8 cellular contexts compared by ENCODE assay signal in genomic region chr2:71330585-71331330, GRCh38. TPM values are rescaled to one million over a fixed set of nuclear protein-coding genes. Genes with fewer than 3 reads are reported as not detected.
DNase-seq lines count a peak whose midpoint lies in the region; ATAC-seq and TF ChIP-seq lines count a peak whose summit lies in the region.

No MANE protein-coding gene starts in this region.

- H3K23ac ChIP-seq in trophoblast cell (ENCODE audit: low read length): no peak overlapping the region

- WGBS in trophoblast cell (ENCODE audit: extremely low coverage, insufficient coverage, insufficient read length): no CpG with 5 or more reads among the region's 14 CpGs

- no peaks in the 10 kb centered on the region for H3K9me2 ChIP-seq in OCI-LY1 (ENCODE audit: low read depth, low read length)

- TF ChIP-seq CTCF in DND-41 (IDR thresholded peaks at IDR 0.05; ENCODE audit: borderline replicate concordance, extremely low read depth, low read length, poor library complexity, severe bottlenecking): no peak
- no peak for TF ChIP-seq CTCF in OCI-LY1 (IDR thresholded peaks at IDR 0.05; ENCODE audit: low read length)
- no peak for TF ChIP-seq CTCF in colonic mucosa (IDR thresholded peaks at IDR 0.05)
- no peak for TF ChIP-seq CTCF in osteocyte (IDR thresholded peaks at IDR 0.05)

- no peak overlapping the region for H3K4ac ChIP-seq in trophoblast cell (ENCODE audit: low read depth, low read length)

- H3K14ac ChIP-seq in trophoblast cell (ENCODE audit: low read length): no peak overlapping the region

- H4K91ac ChIP-seq in trophoblast cell (ENCODE audit: low read depth, low read length): no peak overlapping the region

- ATAC-seq in DND-41 (ENCODE audit: insufficient read depth, low read depth): no peak
- no peak for ATAC-seq in HG03378 (IDR thresholded peaks at IDR 0.05; ENCODE audit: unreplicated experiment)

- H3K36me3 ChIP-seq in DND-41 (ENCODE audit: insufficient read depth, low read length): peaks cover 18% of the 10 kb centered on the region
- peaks cover 19% of the 10 kb centered on the region for H3K36me3 ChIP-seq in OCI-LY1 (ENCODE audit: insufficient read depth, low read length)
- no peaks in the 10 kb centered on the region for H3K36me3 ChIP-seq in colonic mucosa
- H3K36me3 ChIP-seq in trophoblast cell (ENCODE audit: control insufficient read depth in 1 of 2, insufficient read depth in 2 of 2, low read length in 2 of 2): peaks cover 0 to 3% of the 10 kb centered on the region in 2 experiments

- H3K9me3 ChIP-seq in DND-41 (ENCODE audit: insufficient read depth, low read length, severe bottlenecking) (no peaks in the 10 kb centered on the region), OCI-LY1 (ENCODE audit: low read length) (no peaks in the 10 kb centered on the region), colonic mucosa (no peaks in the 10 kb centered on the region), trophoblast cell (ENCODE audit: insufficient read depth, low read depth, low read length) (no peaks in the 10 kb centered on the region)

- H3K79me1 ChIP-seq in trophoblast cell (ENCODE audit: low read length): peaks cover 8% of the 10 kb centered on the region

- no peak overlapping the region for H2BK12ac ChIP-seq in trophoblast cell (ENCODE audit: low read length)

- H3K27me3 ChIP-seq in DND-41 (ENCODE audit: insufficient read depth, low read length, poor library complexity) (peaks cover 4% of the 10 kb centered on the region), OCI-LY1 (ENCODE audit: insufficient read depth, low read length) (no peaks in the 10 kb centered on the region), colonic mucosa (no peaks in the 10 kb centered on the region), trophoblast cell (ENCODE audit: insufficient read depth, low read length) (no peaks in the 10 kb centered on the region)

- no peaks in the 10 kb centered on the region for H3K9me3 Mint-ChIP-seq in osteocyte (ENCODE audit: unreplicated experiment)

- no peak overlapping the region for H2AK5ac ChIP-seq in trophoblast cell (ENCODE audit: low read length)

- H4K12ac ChIP-seq in trophoblast cell (ENCODE audit: low read depth, low read length): no peak overlapping the region

- H3K4me3 Mint-ChIP-seq in osteocyte (ENCODE audit: unreplicated experiment): no peak overlapping the region

- H2AFZ ChIP-seq in DND-41 (ENCODE audit: low read depth, low read length) (peak overlapping the region; percentile 93), OCI-LY1 (ENCODE audit: low read length) (no peak overlapping the region), trophoblast cell (ENCODE audit: insufficient read depth, low read length, poor library complexity) (no peak overlapping the region)

- H3K27me3 Mint-ChIP-seq in osteocyte (ENCODE audit: unreplicated experiment): no peaks in the 10 kb centered on the region

- H3K4me2 ChIP-seq in DND-41 (ENCODE audit: insufficient read depth, low read length) (peak overlapping the region; percentile 72), OCI-LY1 (ENCODE audit: low read length) (peak overlapping the region; percentile 31), trophoblast cell (ENCODE audit: low read length) (no peak overlapping the region)

- H3F3A ChIP-seq in OCI-LY1 (ENCODE audit: insufficient read depth, low read length): no peaks in the 10 kb centered on the region

- intact Hi-C loops in colonic mucosa (cut with DNase I): no loop called here

- H3K4me3 ChIP-seq in DND-41 (ENCODE audit: low read depth in 1 of 2, low read length in 2 of 2) (peak overlapping the region in 1 of 2 experiments; percentile 87; a peak in 2 of 4 replicates), OCI-LY1 (ENCODE audit: low read depth, low read length, poor library complexity, severe bottlenecking) (peak overlapping the region; percentile 22), colonic mucosa (peak overlapping the region; percentile 85), trophoblast cell (ENCODE audit: low read depth, low read length) (no peak overlapping the region)

- H2BK120ac ChIP-seq in trophoblast cell (ENCODE audit: insufficient read depth, low read length, poor library complexity): no peak overlapping the region

- H3K9ac ChIP-seq in DND-41 (ENCODE audit: low read depth, low read length) (peak overlapping the region; percentile 92), OCI-LY1 (ENCODE audit: low read length) (no peak overlapping the region), colonic mucosa (ENCODE audit: low read depth in 2 of 2, low read length in 2 of 2) (no peak overlapping the region), trophoblast cell (ENCODE audit: low read length) (no peak overlapping the region)

- peaks cover 13% of the 10 kb centered on the region for H3K36me3 Mint-ChIP-seq in osteocyte (ENCODE audit: unreplicated experiment)

- H3K18ac ChIP-seq in trophoblast cell (ENCODE audit: low read length): no peak overlapping the region

- H2BK5ac ChIP-seq in trophoblast cell (ENCODE audit: low read depth, low read length, poor library complexity): no peak overlapping the region

- H4K8ac ChIP-seq in trophoblast cell (ENCODE audit: low read depth, low read length): peak overlapping the region; percentile 84

- H4K20me1 ChIP-seq in DND-41 (ENCODE audit: insufficient read depth, low read length) (peaks cover 13% of the 10 kb centered on the region; the same call in 1 of the 2 replicates), OCI-LY1 (ENCODE audit: insufficient read depth, low read length) (no peaks in the 10 kb centered on the region)

- no peak overlapping the region for H3K27ac ChIP-seq in DND-41 (ENCODE audit: low read length)
- no peak overlapping the region for H3K27ac ChIP-seq in OCI-LY1 (ENCODE audit: low read depth, low read length, poor library complexity, severe bottlenecking)
- no peak overlapping the region for H3K27ac ChIP-seq in colonic mucosa
- no peak overlapping the region for H3K27ac ChIP-seq in trophoblast cell (ENCODE audit: low read depth, low read length)

- H3K4me1 Mint-ChIP-seq in osteocyte (ENCODE audit: unreplicated experiment): peaks cover 31% of the 10 kb centered on the region

- H3K27ac Mint-ChIP-seq in osteocyte (ENCODE audit: unreplicated experiment): no peak overlapping the region

- DNase-seq in DND-41: no peak
- no peak for DNase-seq in colonic mucosa
- peak in 1 of 2 donors; percentile 23 for DNase-seq in trophoblast cell
- DNase-seq in DMS 273 (lab: John Stamatoyannopoulos, UW; ENCODE audit: unreplicated experiment): no peak
- no peak for DNase-seq in stimulated activated CD4-positive, alpha-beta T cell treated with anti-CD3 and anti-CD28 coated beads, Interleukin-4, amount 100 ng/mL, for 1 hour
- DNase-seq in osteocyte (ENCODE audit: extremely low spot score, unreplicated experiment): no peak

- H3K4me1 ChIP-seq in DND-41 (ENCODE audit: insufficient read depth, low read length) (peaks cover 35% of the 10 kb centered on the region), OCI-LY1 (ENCODE audit: insufficient read depth, low read length, severe bottlenecking) (peaks cover 19% of the 10 kb centered on the region), colonic mucosa (peaks cover 5% of the 10 kb centered on the region), trophoblast cell (ENCODE audit: control insufficient read depth in 1 of 2, insufficient read depth in 2 of 2, low read length in 2 of 2) (no peaks in the 10 kb centered on the region)

- H3K79me2 ChIP-seq in DND-41 (ENCODE audit: insufficient read depth, low read length) (peaks cover 42% of the 10 kb centered on the region), OCI-LY1 (ENCODE audit: insufficient read depth, low read length) (peaks cover 39% of the 10 kb centered on the region), trophoblast cell (ENCODE audit: control insufficient read depth, insufficient read depth, low read length, poor library complexity) (peaks cover 8% of the 10 kb centered on the region)

RNA-seq across cellular contexts. Expression of gene ZNF638, which starts 0.8 kb away (rescaled TPM):
- 10 to 100 TPM; 73.2 to 76.9 TPM for total RNA-seq in colonic mucosa
- polyA plus RNA-seq in trophoblast cell (2013): 95.9 and 99.0 TPM in 2 replicates
- 117 and 123 TPM in 2 replicates for total RNA-seq in osteocyte
